ENCODE assay signal across 10 cellular contexts in the genomic region with DNA sequence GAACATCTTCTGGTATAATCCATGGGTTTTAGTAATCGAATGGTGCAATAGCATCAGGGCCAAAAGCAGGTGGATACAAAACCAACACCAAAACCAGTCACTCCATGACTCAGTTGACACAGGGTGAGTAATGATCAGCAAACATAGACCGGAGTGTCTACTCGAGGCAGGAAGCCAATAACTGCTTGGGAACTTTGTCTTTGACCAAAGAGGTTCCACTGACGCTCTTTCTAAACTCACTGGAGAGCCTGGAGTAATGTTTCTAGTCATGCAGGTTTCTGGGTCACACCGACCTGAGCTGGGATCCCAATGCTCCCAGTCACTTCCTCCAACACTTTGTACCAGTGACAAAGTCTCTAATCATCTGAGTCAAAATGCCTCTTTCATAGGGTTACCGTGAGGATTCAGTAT. TPM values are rescaled to one million over a fixed set of nuclear protein-coding genes. Genes with fewer than 3 reads are reported as not detected.
DNase-seq lines count a peak whose midpoint lies in the region; ATAC-seq, FAIRE-seq and TF ChIP-seq lines count a peak whose summit lies in the region.
"Had no signal": no experiment of that assay in that cellular context is flagged by ENCODE, and none has a peak within 500 bp of the region (broad histone marks: within the 10 kb centered on the region; RNA-seq: fewer than 3 reads in every experiment).

No MANE protein-coding gene starts in this region.

- peaks cover 6% of the 10 kb centered on the region for H3K9me1 ChIP-seq in keratinocyte (ENCODE audit: control insufficient read depth, extremely low read depth, insufficient read depth, low read length)

- H4K20me1 ChIP-seq in GM23248 (ENCODE audit: insufficient read depth) (no peaks in the 10 kb centered on the region), keratinocyte (ENCODE audit: control insufficient read depth, extremely low read depth, insufficient read depth, low read length) (peaks cover 5% of the 10 kb centered on the region)

- H3K4me2 ChIP-seq in GM23248 (ENCODE audit: unreplicated experiment) (peak overlapping the region; percentile 22), keratinocyte (ENCODE audit: control insufficient read depth, extremely low read depth, insufficient read depth, low read depth, low read length) (peak overlapping the region; percentile 65)
- H3K4me2 ChIP-seq: KMS-11 had no signal

- ATAC-seq in GM18498 (IDR thresholded peaks at IDR 0.05; ENCODE audit: unreplicated experiment), result peak; percentile 49
- no peak for ATAC-seq in naive thymus-derived CD8-positive, alpha-beta T cell
- no peak for ATAC-seq in left cardiac atrium

- H3K9me3 Mint-ChIP-seq in naive thymus-derived CD8-positive, alpha-beta T cell, result peaks cover 0 to 22% (median 4%) of the 10 kb centered on the region in 9 donors

- H2AFZ ChIP-seq in GM23248, result no peak overlapping the region
- no peak overlapping the region for H2AFZ ChIP-seq in keratinocyte (ENCODE audit: control insufficient read depth, low read length)

- H3K27me3 ChIP-seq in GM23248 (replicated peaks; ENCODE audit: insufficient read depth) (no peaks in the 10 kb centered on the region), keratinocyte (ENCODE audit: control insufficient read depth, extremely low read depth, insufficient read depth, low read length) (no peaks in the 10 kb centered on the region)

- peaks cover 28 to 52% (median 51%) of the 10 kb centered on the region in 3 donors for H3K36me3 Mint-ChIP-seq in naive thymus-derived CD8-positive, alpha-beta T cell

- dilution Hi-C loops in keratinocyte (cut with MboI; ENCODE audit: extremely low pct_ligation_motif_present, low sequenced_read_pairs), result no loop called here

- in situ Hi-C loops in GM23248 (cut with MboI), result no loop called here

- intact Hi-C loops in left cardiac atrium (cut with DNase I), result no loop called here

- FAIRE-seq in keratinocyte (lab: Jason Lieb, UNC), result peak; percentile 98
- FAIRE-seq: endometrium had no signal

- H3K9me3 ChIP-seq in GM23248 (ENCODE audit: low read depth) (no peaks in the 10 kb centered on the region), keratinocyte (ENCODE audit: control insufficient read depth, low read depth, low read length) (no peaks in the 10 kb centered on the region)

- H3K4me3 ChIP-seq in GM23248 (no peak overlapping the region), keratinocyte (ENCODE audit: control insufficient read depth in 2 of 3, extremely low read depth in 1 of 3, insufficient read depth in 2 of 3, low read depth in 1 of 3, low read length in 3 of 3) (peak overlapping the region in 1 of 3 experiments; percentile 12)

- POLR2A ChIA-PET in naive thymus-derived CD8-positive, alpha-beta T cell (lab: Charles Lee), result no interaction called here

- H3K4me1 Mint-ChIP-seq in naive thymus-derived CD8-positive, alpha-beta T cell, result peaks cover 0 to 5% (median 4%) of the 10 kb centered on the region in 4 donors

- H3K79me2 ChIP-seq in GM23248 (ENCODE audit: insufficient read depth), result no peaks in the 10 kb centered on the region
- peaks cover 25% of the 10 kb centered on the region for H3K79me2 ChIP-seq in keratinocyte (ENCODE audit: control insufficient read depth, insufficient read depth, low read length)

- H3K27me3 Mint-ChIP-seq in naive thymus-derived CD8-positive, alpha-beta T cell, result no peaks in the 10 kb centered on the region

- no peak overlapping the region for H3K4me3 Mint-ChIP-seq in naive thymus-derived CD8-positive, alpha-beta T cell

- H3K4me1 ChIP-seq in GM23248 (ENCODE audit: insufficient read depth), result no peaks in the 10 kb centered on the region
- peaks cover 23% of the 10 kb centered on the region for H3K4me1 ChIP-seq in keratinocyte (ENCODE audit: control insufficient read depth, extremely low read depth, insufficient read depth, low read length)

- H3F3A ChIP-seq in GM23248 (ENCODE audit: insufficient read depth), result peaks cover 13% of the 10 kb centered on the region

- H3K36me3 ChIP-seq in GM23248 (ENCODE audit: low read depth) (no peaks in the 10 kb centered on the region), keratinocyte (ENCODE audit: control insufficient read depth in 2 of 2, extremely low read depth in 1 of 2, insufficient read depth in 2 of 2, low read length in 2 of 2) (peaks cover 2 to 3% of the 10 kb centered on the region in 2 experiments)

- no peak overlapping the region for H3K27ac Mint-ChIP-seq in naive thymus-derived CD8-positive, alpha-beta T cell

- no peaks in the 10 kb centered on the region for H3K9me2 ChIP-seq in GM23248 (ENCODE audit: insufficient read depth)

- H3K27ac ChIP-seq in GM23248, result no peak overlapping the region
- peak overlapping the region; percentile 73 for H3K27ac ChIP-seq in keratinocyte (ENCODE audit: control insufficient read depth, insufficient read depth, low read length)
- H3K27ac ChIP-seq: KMS-11 had no signal

- H3K9ac ChIP-seq in GM23248, result no peak overlapping the region
- peak overlapping the region; percentile 31 for H3K9ac ChIP-seq in keratinocyte (ENCODE audit: control insufficient read depth, extremely low read depth, insufficient read depth, low read length)
- H3K9ac ChIP-seq: KMS-11 had no signal

- DNase-seq in GM23248, result peak; percentile 90
- DNase-seq in NCI-H69 (lab: John Stamatoyannopoulos, UW), result peak; percentile 27
- peak; percentile 63 for DNase-seq in keratinocyte (ENCODE audit: low read depth, low spot score)
- DNase-seq in naive thymus-derived CD8-positive, alpha-beta T cell, result no peak
- DNase-seq in activated effector memory CD4-positive, alpha-beta T cell treated with anti-CD3 and anti-CD28 coated beads, Interleukin-2, amount 50 U/mL, for 16 hours, result no peak
- DNase-seq in NCI-H2227 (lab: John Stamatoyannopoulos, UW; ENCODE audit: unreplicated experiment), result no peak
- DNase-seq in left cardiac atrium, result no peak

- WGBS in GM23248 (ENCODE audit: low coverage in 1 of 2, low lambda C conversion rate in 2 of 2, missing lambda C conversion rate in 2 of 2), 2 experiments, result 28 to 30% methylated on average over 6 of the region's 6 CpGs

- no peak for TF ChIP-seq CTCF in keratinocyte (optimal IDR thresholded peaks at IDR 0.05 in 1 of 3, IDR thresholded peaks at IDR 0.05 in 1 of 3, conservative IDR thresholded peaks at IDR 0.05 in 1 of 3; ENCODE audit: extremely low read depth in 1 of 3, insufficient read depth in 2 of 3, low read length in 3 of 3)

RNA-seq across cellular contexts. Expression of a gene that starts 30.9 kb away (rescaled TPM):
- 0.89 and 3.1 TPM in 2 replicates for total RNA-seq in GM23248 (2014; rRNA removed; shearing (Covaris generic))
- polyA plus RNA-seq in GM23248 (2016; fragmentation: Nextera tagmentation; extraction: Ambion mirVana), result 1.8 and 2.5 TPM in 2 replicates
- polyA plus RNA-seq in keratinocyte, result 27.0 to 32.9 TPM (median 27.0 TPM) in 3 replicates
- 32.5 TPM for polyA plus RNA-seq in keratinocyte (2011; ENCODE audit: low read depth)
- polyA plus RNA-seq in keratinocyte (2011; cell fraction: cytosol; rRNA removed), result 20.7 and 31.3 TPM in 2 replicates
- 15.0 and 18.9 TPM in 2 replicates for polyA plus RNA-seq in keratinocyte (2011; cell fraction: nucleus; rRNA removed)
- polyA plus RNA-seq in keratinocyte (2012; ENCODE audit: low replicate concordance), result 22.3 and 26.3 TPM in 2 replicates
- polyA minus RNA-seq in keratinocyte, result 11.2 to 30.7 TPM (median 26.8 TPM) in 3 replicates
- 36.4 TPM for polyA minus RNA-seq in keratinocyte (2011; cell fraction: cytosol; rRNA and poly(A)+ RNA removed)
- 10.0 and 18.5 TPM in 2 replicates for polyA minus RNA-seq in keratinocyte (2011; cell fraction: nucleus; rRNA and poly(A)+ RNA removed)
- 1 to 10 TPM; 5.2 to 8.5 TPM for total RNA-seq in naive thymus-derived CD8-positive, alpha-beta T cell
- 1 to 10 TPM in 2 of 3 donors, under 1 TPM in 1; 0.97 to 3.3 (median 2.7) TPM for polyA plus RNA-seq in naive thymus-derived CD8-positive, alpha-beta T cell
- 1 to 10 TPM; 1.1 to 1.3 TPM for total RNA-seq in left cardiac atrium

Comparison
In these comparisons a context has a peak if more than half of its experiments do, and no peak if none do; other contexts are left out.
1. DNase-seq: peak in GM23248 (single experiment), NCI-H69 (single experiment) and keratinocyte (single experiment); none in naive thymus-derived CD8-positive, alpha-beta T cell (0 of 10), activated effector memory CD4-positive, alpha-beta T cell treated with anti-CD3 and anti-CD28 coated beads, Interleukin-2, amount 50 U/mL, for 16 hours (single experiment), NCI-H2227 (single experiment) and left cardiac atrium (single experiment).